1 cellular context compared by ENCODE assay signal in genomic region chr1:179824265-179824664, GRCh38.
TF ChIP-seq lines count a peak whose summit lies in the region.

No MANE protein-coding gene starts in this region.

TF ChIP-seq in K562, 482 proteins besides CTCF, POLR2A, EP300 and RAD21 (continued from another document and continues in another):
- TF ChIP-seq ATF3 (IDR thresholded peaks at IDR 0.05), result peak; percentile 61; the same call in 1 of the 2 replicates
- no peak for TF ChIP-seq ATF3 (CRISPR knock-in tag; conservative IDR thresholded peaks at IDR 0.05)
- TF ChIP-seq CEBPG (CRISPR knock-in tag; IDR thresholded peaks at IDR 0.05), result peak; percentile 61; the same call in 1 of the 2 replicates
- peak; percentile 22 to 72; a peak in 2 of 4 replicates for TF ChIP-seq CEBPG (tag; conservative IDR thresholded peaks at IDR 0.05 in 1 of 2, IDR thresholded peaks at IDR 0.05 in 1 of 2)
- no peak for TF ChIP-seq PCBP2 (IDR thresholded peaks at IDR 0.05; ENCODE audit: low read depth, low read length, poor library complexity, severe bottlenecking)
- TF ChIP-seq, protein P1, sequence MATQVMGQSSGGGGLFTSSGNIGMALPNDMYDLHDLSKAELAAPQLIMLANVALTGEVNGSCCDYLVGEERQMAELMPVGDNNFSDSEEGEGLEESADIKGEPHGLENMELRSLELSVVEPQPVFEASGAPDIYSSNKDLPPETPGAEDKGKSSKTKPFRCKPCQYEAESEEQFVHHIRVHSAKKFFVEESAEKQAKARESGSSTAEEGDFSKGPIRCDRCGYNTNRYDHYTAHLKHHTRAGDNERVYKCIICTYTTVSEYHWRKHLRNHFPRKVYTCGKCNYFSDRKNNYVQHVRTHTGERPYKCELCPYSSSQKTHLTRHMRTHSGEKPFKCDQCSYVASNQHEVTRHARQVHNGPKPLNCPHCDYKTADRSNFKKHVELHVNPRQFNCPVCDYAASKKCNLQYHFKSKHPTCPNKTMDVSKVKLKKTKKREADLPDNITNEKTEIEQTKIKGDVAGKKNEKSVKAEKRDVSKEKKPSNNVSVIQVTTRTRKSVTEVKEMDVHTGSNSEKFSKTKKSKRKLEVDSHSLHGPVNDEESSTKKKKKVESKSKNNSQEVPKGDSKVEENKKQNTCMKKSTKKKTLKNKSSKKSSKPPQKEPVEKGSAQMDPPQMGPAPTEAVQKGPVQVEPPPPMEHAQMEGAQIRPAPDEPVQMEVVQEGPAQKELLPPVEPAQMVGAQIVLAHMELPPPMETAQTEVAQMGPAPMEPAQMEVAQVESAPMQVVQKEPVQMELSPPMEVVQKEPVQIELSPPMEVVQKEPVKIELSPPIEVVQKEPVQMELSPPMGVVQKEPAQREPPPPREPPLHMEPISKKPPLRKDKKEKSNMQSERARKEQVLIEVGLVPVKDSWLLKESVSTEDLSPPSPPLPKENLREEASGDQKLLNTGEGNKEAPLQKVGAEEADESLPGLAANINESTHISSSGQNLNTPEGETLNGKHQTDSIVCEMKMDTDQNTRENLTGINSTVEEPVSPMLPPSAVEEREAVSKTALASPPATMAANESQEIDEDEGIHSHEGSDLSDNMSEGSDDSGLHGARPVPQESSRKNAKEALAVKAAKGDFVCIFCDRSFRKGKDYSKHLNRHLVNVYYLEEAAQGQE (CRISPR knock-in tag; IDR thresholded peaks at IDR 0.05; ENCODE audit: low read depth), result peak; percentile 42; the same call in 1 of the 2 replicates
- TF ChIP-seq GABPB1 (CRISPR knock-in tag; IDR thresholded peaks at IDR 0.05), result no peak
- TF ChIP-seq SOX6 (IDR thresholded peaks at IDR 0.05), result peak; percentile 35; the same call in 1 of the 2 replicates
- 0 out of 2 replicates have a peak, but pooled peaks have one; percentile 20 for TF ChIP-seq ATF7 (IDR thresholded peaks at IDR 0.05)
- TF ChIP-seq, protein P2, sequence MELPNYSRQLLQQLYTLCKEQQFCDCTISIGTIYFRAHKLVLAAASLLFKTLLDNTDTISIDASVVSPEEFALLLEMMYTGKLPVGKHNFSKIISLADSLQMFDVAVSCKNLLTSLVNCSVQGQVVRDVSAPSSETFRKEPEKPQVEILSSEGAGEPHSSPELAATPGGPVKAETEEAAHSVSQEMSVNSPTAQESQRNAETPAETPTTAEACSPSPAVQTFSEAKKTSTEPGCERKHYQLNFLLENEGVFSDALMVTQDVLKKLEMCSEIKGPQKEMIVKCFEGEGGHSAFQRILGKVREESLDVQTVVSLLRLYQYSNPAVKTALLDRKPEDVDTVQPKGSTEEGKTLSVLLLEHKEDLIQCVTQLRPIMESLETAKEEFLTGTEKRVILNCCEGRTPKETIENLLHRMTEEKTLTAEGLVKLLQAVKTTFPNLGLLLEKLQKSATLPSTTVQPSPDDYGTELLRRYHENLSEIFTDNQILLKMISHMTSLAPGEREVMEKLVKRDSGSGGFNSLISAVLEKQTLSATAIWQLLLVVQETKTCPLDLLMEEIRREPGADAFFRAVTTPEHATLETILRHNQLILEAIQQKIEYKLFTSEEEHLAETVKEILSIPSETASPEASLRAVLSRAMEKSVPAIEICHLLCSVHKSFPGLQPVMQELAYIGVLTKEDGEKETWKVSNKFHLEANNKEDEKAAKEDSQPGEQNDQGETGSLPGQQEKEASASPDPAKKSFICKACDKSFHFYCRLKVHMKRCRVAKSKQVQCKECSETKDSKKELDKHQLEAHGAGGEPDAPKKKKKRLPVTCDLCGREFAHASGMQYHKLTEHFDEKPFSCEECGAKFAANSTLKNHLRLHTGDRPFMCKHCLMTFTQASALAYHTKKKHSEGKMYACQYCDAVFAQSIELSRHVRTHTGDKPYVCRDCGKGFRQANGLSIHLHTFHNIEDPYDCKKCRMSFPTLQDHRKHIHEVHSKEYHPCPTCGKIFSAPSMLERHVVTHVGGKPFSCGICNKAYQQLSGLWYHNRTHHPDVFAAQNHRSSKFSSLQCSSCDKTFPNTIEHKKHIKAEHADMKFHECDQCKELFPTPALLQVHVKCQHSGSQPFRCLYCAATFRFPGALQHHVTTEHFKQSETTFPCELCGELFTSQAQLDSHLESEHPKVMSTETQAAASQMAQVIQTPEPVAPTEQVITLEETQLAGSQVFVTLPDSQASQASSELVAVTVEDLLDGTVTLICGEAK (IDR thresholded peaks at IDR 0.05), result 0 out of 2 replicates have a peak, but pooled peaks have one; percentile 23
- TF ChIP-seq, protein P2 (CRISPR knock-in tag; IDR thresholded peaks at IDR 0.05), result no peak
- no peak for TF ChIP-seq MIER1 (IDR thresholded peaks at IDR 0.05; ENCODE audit: low read depth)
- 0 out of 2 replicates have a peak, but pooled peaks have one; percentile 33 for TF ChIP-seq ETV5 (CRISPR knock-in tag; IDR thresholded peaks at IDR 0.05; ENCODE audit: low read depth)
- peak; percentile 75 for TF ChIP-seq CTBP1 (IDR thresholded peaks at IDR 0.05; ENCODE audit: borderline replicate concordance)
- peak in 1 of 2 experiments; percentile 83; a peak in 2 of 4 replicates for TF ChIP-seq ZNF318 (IDR thresholded peaks at IDR 0.05; ENCODE audit: borderline replicate concordance in 1 of 2, low read depth in 1 of 2)
- TF ChIP-seq MTA3 (IDR thresholded peaks at IDR 0.05; ENCODE audit: borderline replicate concordance), result peak; percentile 19; the same call in 1 of the 2 replicates
- TF ChIP-seq ETV1 (tag; conservative IDR thresholded peaks at IDR 0.05; ENCODE audit: low read depth), result peak; percentile 62
- peak; percentile 32 to 49; a peak in 2 of 4 replicates for TF ChIP-seq MAZ (CRISPR knock-in tag; conservative IDR thresholded peaks at IDR 0.05 in 1 of 2, IDR thresholded peaks at IDR 0.05 in 1 of 2)
- peak; percentile 51; the same call in 1 of the 2 replicates for TF ChIP-seq ATF4 (CRISPR knock-in tag; IDR thresholded peaks at IDR 0.05)
- 0 out of 2 replicates have a peak, but pooled peaks have one; percentile 40 for TF ChIP-seq TARDBP (IDR thresholded peaks at IDR 0.05)
- peak in 1 of 2 experiments; percentile 74; a peak in 2 of 4 replicates for TF ChIP-seq RCOR1 (IDR thresholded peaks at IDR 0.05; ENCODE audit: borderline replicate concordance in 1 of 2, low read depth in 2 of 2, low read length in 2 of 2)
- peak; percentile 84 for TF ChIP-seq VEZF1 (CRISPR knock-in tag; IDR thresholded peaks at IDR 0.05)
- TF ChIP-seq MEIS2 (IDR thresholded peaks at IDR 0.05; ENCODE audit: partially characterized antibody), result peak; percentile 55
- TF ChIP-seq TCF7L2 (IDR thresholded peaks at IDR 0.05; ENCODE audit: low read depth, low read length), result no peak
- no peak for TF ChIP-seq IRF1 (CRISPR knock-in tag; IDR thresholded peaks at IDR 0.05; ENCODE audit: borderline replicate concordance)
